Comparison of ENCODE assay signal across 17 cellular contexts in the genomic region with DNA sequence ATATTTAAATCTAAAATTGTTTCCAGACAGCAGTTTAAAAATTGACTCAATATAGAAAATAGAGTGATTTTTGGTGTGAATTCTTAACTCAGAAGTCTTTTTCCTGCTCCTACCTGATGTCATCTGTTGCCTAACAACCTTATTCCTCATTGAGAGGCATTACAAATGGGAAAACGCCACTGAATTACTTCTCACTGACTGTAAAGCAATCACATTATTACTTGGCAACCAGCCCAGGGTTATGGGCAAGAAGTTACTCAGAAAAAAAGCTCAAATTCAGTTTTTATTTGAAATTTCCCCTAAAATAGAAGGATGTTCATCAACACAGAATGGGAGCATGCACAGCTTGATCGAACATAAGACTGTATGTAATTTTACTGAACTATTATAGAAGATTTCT.
A peak's percentile ranks its signal among the peaks of the same experiment; 100 is the strongest.
DNase-seq lines count a peak whose midpoint lies in the region; ATAC-seq and TF ChIP-seq lines count a peak whose summit lies in the region.
"Had no signal": no experiment of that assay in that cellular context is flagged by ENCODE, and none has a peak within 500 bp of the region (broad histone marks: within the 10 kb centered on the region; RNA-seq: fewer than 3 reads in every experiment).

No MANE protein-coding gene starts in this region.

- no peak overlapping the region for H3K23ac ChIP-seq in IMR-90 (ENCODE audit: low read depth, low read length)

- no peak overlapping the region for H2BK120ac ChIP-seq in IMR-90 (ENCODE audit: low read depth, low read length)

- no peak overlapping the region for H3K9ac ChIP-seq in IMR-90 (ENCODE audit: low read depth, low read length)

- H3K4me3 ChIP-seq in AG10803 (ENCODE audit: low read length) (no peak overlapping the region), IMR-90 (ENCODE audit: insufficient read depth, low read depth, low read length) (no peak overlapping the region), astrocyte of the cerebellum (ENCODE audit: low read depth, low read length) (no peak overlapping the region), fibroblast of the aortic adventitia (ENCODE audit: low read depth, low read length) (no peak overlapping the region)
- H3K4me3 ChIP-seq: mucosa of descending colon, upper lobe of right lung had no signal

- H3K4ac ChIP-seq in IMR-90 (ENCODE audit: low read depth, low read length) = no peak overlapping the region

- no peaks in the 10 kb centered on the region; the same call in 1 of the 2 replicates for H3K9me1 ChIP-seq in IMR-90 (ENCODE audit: insufficient read depth, low read length)

- H2AFZ ChIP-seq in IMR-90 (replicated peaks; ENCODE audit: low read length, poor library complexity) = no peak overlapping the region

- no peak for TF ChIP-seq POLR2A in IMR-90 (IDR thresholded peaks at IDR 0.05; ENCODE audit: low read depth, low read length)

- no peaks in the 10 kb centered on the region for H3K36me3 Mint-ChIP-seq in progenitor cell of endocrine pancreas (ENCODE audit: insufficient read depth)
- H3K36me3 Mint-ChIP-seq: CD4-positive, alpha-beta memory T cell had no signal

- no peaks in the 10 kb centered on the region for H3K4me1 ChIP-seq in IMR-90 (ENCODE audit: control insufficient read depth, insufficient read depth, low read length)
- H3K4me1 ChIP-seq: upper lobe of right lung had no signal

- no peaks in the 10 kb centered on the region for H4K20me1 ChIP-seq in IMR-90 (ENCODE audit: insufficient read depth, low read length)

- H3K9me3 Mint-ChIP-seq in progenitor cell of endocrine pancreas (ENCODE audit: low read depth) = peaks cover 6% of the 10 kb centered on the region

- WGBS in IMR-90 (ENCODE audit: extremely low coverage in 2 of 2, insufficient read length in 1 of 2), 2 experiments = no CpG with 5 or more reads among the region's 2 CpGs

- no peak overlapping the region for H2BK15ac ChIP-seq in IMR-90 (ENCODE audit: low read depth, low read length)

- H3K4me3 Mint-ChIP-seq in progenitor cell of endocrine pancreas (ENCODE audit: low read depth) = no peak overlapping the region
- H3K4me3 Mint-ChIP-seq: activated CD4-positive, alpha-beta T cell treated with anti-CD3 and anti-CD28 coated beads for 36 hours; CD4-positive, alpha-beta memory T cell; effector memory CD8-positive, alpha-beta T cell had no signal

- dilution Hi-C loops in IMR-90 (cut with HindIII; ENCODE audit: low sequenced_read_pairs, unreplicated experiment) = no loop called here

- BruUV-seq in IMR-90 (replicated peaks; lab: Mats Ljungman, UMichigan) = no TSS peak

- H3K18ac ChIP-seq in IMR-90 (ENCODE audit: low read depth, low read length) = no peak overlapping the region

- POLR2A ChIA-PET in IMR-90 (lab: Charles Lee; ENCODE audit: unreplicated experiment) = interaction anchor here (0.6 kb wide), 1 partner anchor 41 kb away, joined by 3 read pairs; no protein-coding TSS in a partner anchor

- no peaks in the 10 kb centered on the region for H3K4me1 Mint-ChIP-seq in progenitor cell of endocrine pancreas (ENCODE audit: low read depth)
- H3K4me1 Mint-ChIP-seq: activated CD4-positive, alpha-beta T cell treated with anti-CD3 and anti-CD28 coated beads for 36 hours; CD4-positive, alpha-beta memory T cell had no signal

- H3K79me1 ChIP-seq in IMR-90 (ENCODE audit: low read depth in 1 of 2, low read length in 2 of 2) = no peaks in the 10 kb centered on the region

- in situ Hi-C loops in IMR-90 (cut with MboI; ENCODE audit: low sequenced_read_pairs) (no loop called here), astrocyte of the cerebellum (cut with HindIII; ENCODE audit: low sequenced_read_pairs) (no loop called here)

- no peak overlapping the region for H3K27ac Mint-ChIP-seq in progenitor cell of endocrine pancreas
- H3K27ac Mint-ChIP-seq: activated CD4-positive, alpha-beta T cell treated with anti-CD3 and anti-CD28 coated beads for 36 hours; CD4-positive, alpha-beta memory T cell; effector memory CD8-positive, alpha-beta T cell had no signal

- no peak for TF ChIP-seq CTCF in AG10803 (conservative IDR thresholded peaks at IDR 0.05; ENCODE audit: low read length)
- TF ChIP-seq CTCF in IMR-90 (conservative IDR thresholded peaks at IDR 0.05; ENCODE audit: low read depth, low read length) = no peak
- no peak for TF ChIP-seq CTCF in astrocyte of the cerebellum (IDR thresholded peaks at IDR 0.05; ENCODE audit: low read depth, low read length, missing control alignments)
- TF ChIP-seq CTCF in fibroblast of the aortic adventitia (IDR thresholded peaks at IDR 0.05; ENCODE audit: insufficient read depth, low read length) = no peak
- TF ChIP-seq CTCF in progenitor cell of endocrine pancreas (IDR thresholded peaks at IDR 0.05; ENCODE audit: unreplicated experiment) = no peak

- H3K27ac ChIP-seq in IMR-90 (ENCODE audit: insufficient read depth, low read length) = no peak overlapping the region
- H3K27ac ChIP-seq: neutrophil, upper lobe of right lung had no signal

- H2BK5ac ChIP-seq in IMR-90 (ENCODE audit: low read depth, low read length, poor library complexity, severe bottlenecking) = no peak overlapping the region

- H4K91ac ChIP-seq in IMR-90 (ENCODE audit: insufficient read depth, low read depth, low read length) = no peak overlapping the region

- CTCF ChIA-PET in IMR-90 (lab: Yijun Ruan, JAX) = interaction anchor here (1.4 kb wide), 1 partner anchor 16 kb away, joined by 4 read pairs; no protein-coding TSS in a partner anchor

- peaks cover 2% of the 10 kb centered on the region; the same call in 1 of the 2 replicates for H3K9me3 ChIP-seq in IMR-90 (ENCODE audit: control insufficient read depth, insufficient read depth, low read length)
- H3K9me3 ChIP-seq: mucosa of descending colon, upper lobe of right lung had no signal

- ATAC-seq in IMR-90 (ENCODE audit: low read depth) (no peak), GM18868 (IDR thresholded peaks at IDR 0.05; ENCODE audit: unreplicated experiment) (no peak)
- ATAC-seq: activated CD4-positive, alpha-beta T cell treated with anti-CD3 and anti-CD28 coated beads for 36 hours; effector memory CD8-positive, alpha-beta T cell; left lobe of liver; mucosa of descending colon; upper lobe of right lung had no signal

- H3K36me3 ChIP-seq in IMR-90 (ENCODE audit: control insufficient read depth, insufficient read depth, low read length) = no peaks in the 10 kb centered on the region
- H3K36me3 ChIP-seq: neutrophil, upper lobe of right lung had no signal

- no peak overlapping the region for H3K4me2 ChIP-seq in IMR-90 (ENCODE audit: low read depth, low read length)

- H2BK20ac ChIP-seq in IMR-90 (ENCODE audit: low read depth, low read length) = no peak overlapping the region

- H3K56ac ChIP-seq in IMR-90 (ENCODE audit: extremely low read depth, insufficient read depth, low read length) = no peak overlapping the region

- H2AK9ac ChIP-seq in IMR-90 (replicated peaks; ENCODE audit: low read depth, low read length, poor library complexity) = no peak overlapping the region

- no peak overlapping the region for H3K14ac ChIP-seq in IMR-90 (replicated peaks; ENCODE audit: low read depth, low read length)

- intact Hi-C loops in IMR-90 (cut with micrococcal nuclease) = no loop called here

- no peaks in the 10 kb centered on the region for H3K27me3 Mint-ChIP-seq in progenitor cell of endocrine pancreas
- H3K27me3 Mint-ChIP-seq: activated CD4-positive, alpha-beta T cell treated with anti-CD3 and anti-CD28 coated beads for 36 hours; CD4-positive, alpha-beta memory T cell; effector memory CD8-positive, alpha-beta T cell had no signal

- DNase-seq in AG10803 (ENCODE audit: low read depth) (peak; percentile 9), IMR-90 (peak; percentile 29), astrocyte of the cerebellum (ENCODE audit: low read depth) (peak; percentile 16), fibroblast of the aortic adventitia (ENCODE audit: low read depth) (peak; percentile 3), LoVo (ENCODE audit: low spot score) (no peak), progenitor cell of endocrine pancreas (ENCODE audit: low spot score, unreplicated experiment) (no peak), SKM-1 (lab: John Stamatoyannopoulos, UW; ENCODE audit: unreplicated experiment) (no peak)
- DNase-seq: activated CD4-positive, alpha-beta T cell treated with anti-CD3 and anti-CD28 coated beads for 36 hours; CD4-positive, alpha-beta memory T cell; DMS79; effector memory CD8-positive, alpha-beta T cell; mucosa of descending colon; SW 1271; upper lobe of right lung had no signal

- no peak overlapping the region for H2AK5ac ChIP-seq in IMR-90 (ENCODE audit: low read depth, low read length)

- no peaks in the 10 kb centered on the region for H3K27me3 ChIP-seq in IMR-90 (ENCODE audit: control insufficient read depth, insufficient read depth, low read length)
- H3K27me3 ChIP-seq: neutrophil, upper lobe of right lung had no signal

- TF ChIP-seq RAD21 in IMR-90 (IDR thresholded peaks at IDR 0.05; ENCODE audit: low read length) = no peak

- no peak overlapping the region for H4K8ac ChIP-seq in IMR-90 (ENCODE audit: low read depth in 2 of 2, low read length in 2 of 2)

- no peak overlapping the region for H4K5ac ChIP-seq in IMR-90 (ENCODE audit: low read depth, low read length)

TF ChIP-seq in IMR-90, 13 proteins besides CTCF, POLR2A, EP300 and RAD21:
- TF ChIP-seq RCOR1 (IDR thresholded peaks at IDR 0.05; ENCODE audit: insufficient replicate concordance, low read length) (no peak), BHLHE40 (IDR thresholded peaks at IDR 0.05; ENCODE audit: low read depth, low read length) (no peak), MXI1 (IDR thresholded peaks at IDR 0.05; ENCODE audit: borderline replicate concordance, low read depth, low read length) (no peak), NFE2L2 (IDR thresholded peaks at IDR 0.05; ENCODE audit: low read depth, low read length) (no peak), CHD1 (IDR thresholded peaks at IDR 0.05; ENCODE audit: low read depth, low read length) (no peak), MAFK (IDR thresholded peaks at IDR 0.05; ENCODE audit: low read depth, low read length) (no peak), MAZ (IDR thresholded peaks at IDR 0.05; ENCODE audit: borderline replicate concordance, low read depth, low read length) (no peak), CEBPB (IDR thresholded peaks at IDR 0.05; ENCODE audit: low read depth, low read length) (no peak), SMC3 (IDR thresholded peaks at IDR 0.05; ENCODE audit: low read depth, low read length) (no peak)
- TF ChIP-seq, protein P1, sequence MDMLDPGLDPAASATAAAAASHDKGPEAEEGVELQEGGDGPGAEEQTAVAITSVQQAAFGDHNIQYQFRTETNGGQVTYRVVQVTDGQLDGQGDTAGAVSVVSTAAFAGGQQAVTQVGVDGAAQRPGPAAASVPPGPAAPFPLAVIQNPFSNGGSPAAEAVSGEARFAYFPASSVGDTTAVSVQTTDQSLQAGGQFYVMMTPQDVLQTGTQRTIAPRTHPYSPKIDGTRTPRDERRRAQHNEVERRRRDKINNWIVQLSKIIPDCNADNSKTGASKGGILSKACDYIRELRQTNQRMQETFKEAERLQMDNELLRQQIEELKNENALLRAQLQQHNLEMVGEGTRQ (IDR thresholded peaks at IDR 0.05; ENCODE audit: low read depth, low read length) = no peak

Comparison
In these comparisons a context has a peak if more than half of its experiments do, and no peak if none do; other contexts are left out.
1. DNase-seq: peak in AG10803 (single experiment), IMR-90 (single experiment), astrocyte of the cerebellum (single experiment) and fibroblast of the aortic adventitia (single experiment); none in LoVo (single experiment), progenitor cell of endocrine pancreas (single experiment) and SKM-1 (single experiment).